Comparison of ENCODE assay signal across 8 cellular contexts in the genomic region with DNA sequence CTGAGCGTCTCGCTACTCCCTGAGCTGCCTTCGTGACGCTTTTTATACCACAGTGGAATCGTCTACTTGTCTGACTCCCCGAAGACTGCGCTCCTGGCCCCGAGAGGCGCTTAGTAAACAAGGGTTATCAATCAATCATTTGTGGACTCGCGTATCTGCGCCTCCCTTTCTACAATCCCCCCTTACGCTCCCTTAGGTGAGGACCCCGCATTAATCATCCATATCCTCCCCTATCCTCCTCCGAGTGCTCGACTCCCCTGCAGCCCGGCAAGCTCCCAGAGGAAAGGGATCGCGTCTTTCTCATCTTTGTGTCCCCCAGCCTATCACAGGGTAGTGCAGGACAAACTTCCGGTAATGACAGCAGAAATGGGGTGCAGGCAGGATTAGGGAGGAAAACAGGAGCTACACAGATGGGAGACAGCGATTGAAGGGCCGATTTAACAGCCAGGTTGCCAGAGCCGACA. TPM values are rescaled to one million over a fixed set of nuclear protein-coding genes. Genes with fewer than 3 reads are reported as not detected.
DNase-seq lines count a peak whose midpoint lies in the region; ATAC-seq and TF ChIP-seq lines count a peak whose summit lies in the region.

No MANE protein-coding gene starts in this region.

- CTCF ChIA-PET in activated CD4-positive, alpha-beta memory T cell treated with anti-CD3 and anti-CD28 coated beads for 36 hours (lab: Charles Lee), result interaction anchor here (0.6 to 3.3 kb wide), 6 partner anchors 9 to 192 kb away, joined by 3 to 12 read pairs (median 6); a partner anchor contains a TSS
- CTCF ChIA-PET in naive thymus-derived CD4-positive, alpha-beta T cell (lab: Charles Lee), result interaction anchor here (0.8 to 1.1 kb wide), 3 partner anchors 11 to 749 kb away, joined by 3 to 4 read pairs (median 3); no protein-coding TSS in a partner anchor

- intact Hi-C loops in activated CD4-positive, alpha-beta memory T cell treated with anti-CD3 and anti-CD28 coated beads for 36 hours (cut with micrococcal nuclease), result loop anchor here (2.0 to 5.0 kb wide), 3 partner anchors 435 to 1160 kb away; no protein-coding TSS in a partner anchor
- intact Hi-C loops in esophagus muscularis mucosa (cut with DNase I), result no loop called here
- intact Hi-C loops in naive thymus-derived CD4-positive, alpha-beta T cell (cut with micrococcal nuclease), result loop anchor here (2.0 to 10.0 kb wide), 10 partner anchors 232 to 1995 kb away; a partner anchor contains a TSS

- peaks cover 33% of the 10 kb centered on the region for H3K4me1 Mint-ChIP-seq in activated CD4-positive, alpha-beta memory T cell treated with anti-CD3 and anti-CD28 coated beads for 36 hours (ENCODE audit: low read depth)
- peaks cover 20 to 62% (median 52%) of the 10 kb centered on the region in 7 donors for H3K4me1 Mint-ChIP-seq in naive thymus-derived CD4-positive, alpha-beta T cell

- peaks cover 43 to 63% (median 61%) of the 10 kb centered on the region in 4 donors for H3K4me1 ChIP-seq in esophagus muscularis mucosa
- H3K4me1 ChIP-seq in naive thymus-derived CD4-positive, alpha-beta T cell (ENCODE audit: control insufficient read depth in 2 of 2, insufficient read depth in 2 of 2, low read length in 2 of 2), result peaks cover 23 to 40% of the 10 kb centered on the region in 2 donors

- H3K27me3 ChIP-seq in H7 (ENCODE audit: control insufficient read depth, insufficient read depth, low read length) (no peaks in the 10 kb centered on the region), esophagus muscularis mucosa (no peaks in the 10 kb centered on the region)
- H3K27me3 ChIP-seq in naive thymus-derived CD4-positive, alpha-beta T cell (ENCODE audit: control insufficient read depth in 2 of 2, insufficient read depth in 2 of 2, low read length in 2 of 2), result no peaks in the 10 kb centered on the region

- peak overlapping the region; percentile 92 to 98 (median 96) for H3K27ac ChIP-seq in esophagus muscularis mucosa (replicated peaks in 1 of 4)
- H3K27ac ChIP-seq in naive thymus-derived CD4-positive, alpha-beta T cell (ENCODE audit: low read depth, low read length), result peak overlapping the region; percentile 92

- H3K36me3 ChIP-seq in H7 (replicated peaks; ENCODE audit: control insufficient read depth, insufficient read depth, low read length) (no peaks in the 10 kb centered on the region), esophagus muscularis mucosa (no peaks in the 10 kb centered on the region)
- peaks cover 0 to 7% (median 0%) of the 10 kb centered on the region in 3 experiments for H3K36me3 ChIP-seq in naive thymus-derived CD4-positive, alpha-beta T cell (ENCODE audit: control insufficient read depth in 2 of 3, insufficient read depth in 3 of 3, low read length in 3 of 3)

- DNase-seq in NCI-H524 (lab: John Stamatoyannopoulos, UW) (peak; percentile 3 to 49), NCI-H524 treated with DMSO at 0.1 percent for 48 hours (lab: John Stamatoyannopoulos, UW) (no peak), H7 (peak; percentile 70), NAMALWA (ENCODE audit: low spot score) (peak; percentile 53), esophagus muscularis mucosa (ENCODE audit: extremely low spot score) (no peak), ureter (ENCODE audit: low spot score) (peak; percentile 56)
- peak; percentile 52 for DNase-seq in activated CD4-positive, alpha-beta memory T cell treated with anti-CD3 and anti-CD28 coated beads for 36 hours
- DNase-seq in naive thymus-derived CD4-positive, alpha-beta T cell, result peak in 4 of 9 donors; percentile 9 to 42 (median 32)

- H3K4me3 ChIP-seq in H7 (ENCODE audit: insufficient read depth, low read depth, low read length) (peak overlapping the region; percentile 97), esophagus muscularis mucosa (peak overlapping the region; percentile 73 to 96 (median 89))
- peak overlapping the region; percentile 94 for H3K4me3 ChIP-seq in naive thymus-derived CD4-positive, alpha-beta T cell (ENCODE audit: low read length)

- POLR2A ChIA-PET in activated CD4-positive, alpha-beta memory T cell treated with anti-CD3 and anti-CD28 coated beads for 36 hours (lab: Charles Lee), result interaction anchor here (0.6 to 1.9 kb wide), 9 partner anchors 9 to 834 kb away, joined by 3 to 8 read pairs (median 4); a partner anchor contains a TSS
- POLR2A ChIA-PET in naive thymus-derived CD4-positive, alpha-beta T cell (lab: Charles Lee), result interaction anchor here (0.6 to 2.1 kb wide), 11 partner anchors 9 to 728 kb away, joined by 3 to 17 read pairs (median 3); a partner anchor contains a TSS

- H3K36me3 Mint-ChIP-seq in activated CD4-positive, alpha-beta memory T cell treated with anti-CD3 and anti-CD28 coated beads for 36 hours, result peaks cover 12% of the 10 kb centered on the region
- peaks cover 0 to 11% (median 3%) of the 10 kb centered on the region in 5 donors for H3K36me3 Mint-ChIP-seq in naive thymus-derived CD4-positive, alpha-beta T cell

- H3K27me3 Mint-ChIP-seq in activated CD4-positive, alpha-beta memory T cell treated with anti-CD3 and anti-CD28 coated beads for 36 hours, result no peaks in the 10 kb centered on the region
- H3K27me3 Mint-ChIP-seq in naive thymus-derived CD4-positive, alpha-beta T cell, result no peaks in the 10 kb centered on the region

- no peaks in the 10 kb centered on the region for H3K9me3 Mint-ChIP-seq in activated CD4-positive, alpha-beta memory T cell treated with anti-CD3 and anti-CD28 coated beads for 36 hours
- H3K9me3 Mint-ChIP-seq in naive thymus-derived CD4-positive, alpha-beta T cell, result no peaks in the 10 kb centered on the region

- no peak for TF ChIP-seq CTCF in esophagus muscularis mucosa (IDR thresholded peaks at IDR 0.05)

- H3K27ac Mint-ChIP-seq in activated CD4-positive, alpha-beta memory T cell treated with anti-CD3 and anti-CD28 coated beads for 36 hours, result no peak overlapping the region
- no peak overlapping the region for H3K27ac Mint-ChIP-seq in naive thymus-derived CD4-positive, alpha-beta T cell

- TF ChIP-seq POLR2A in esophagus muscularis mucosa (IDR thresholded peaks at IDR 0.05; ENCODE audit: low read depth), result no peak

- 0% methylated on average over 20 of the region's 23 CpGs for WGBS in esophagus muscularis mucosa

- peak; percentile 6 for ATAC-seq in naive thymus-derived CD4-positive, alpha-beta T cell

- no peak for TF ChIP-seq EP300 in esophagus muscularis mucosa (IDR thresholded peaks at IDR 0.05)

- no peak overlapping the region for H3K4me3 Mint-ChIP-seq in activated CD4-positive, alpha-beta memory T cell treated with anti-CD3 and anti-CD28 coated beads for 36 hours
- H3K4me3 Mint-ChIP-seq in naive thymus-derived CD4-positive, alpha-beta T cell, result no peak overlapping the region

- no peaks in the 10 kb centered on the region for H3K9me3 ChIP-seq in esophagus muscularis mucosa
- H3K9me3 ChIP-seq in naive thymus-derived CD4-positive, alpha-beta T cell (ENCODE audit: control insufficient read depth in 2 of 3, low read length in 3 of 3), result no peaks in the 10 kb centered on the region

RNA-seq across cellular contexts. Expression of a gene that starts 0.5 kb away (rescaled TPM):
- total RNA-seq in H7 (2014; rRNA removed; shearing (Covaris generic)), result 127 and 136 TPM in 2 replicates
- total RNA-seq in activated CD4-positive, alpha-beta memory T cell treated with anti-CD3 and anti-CD28 coated beads for 36 hours, result 100 to 1,000 TPM; 142 to 149 TPM
- 100 to 1,000 TPM; 238 to 334 (median 288) TPM for total RNA-seq in esophagus muscularis mucosa
- total RNA-seq in naive thymus-derived CD4-positive, alpha-beta T cell, result 100 to 1,000 TPM; 127 to 197 (median 183) TPM
- polyA plus RNA-seq in naive thymus-derived CD4-positive, alpha-beta T cell, result 100 to 1,000 TPM; 403 to 545 TPM
- 366 TPM for total RNA-seq in ureter

RNA-seq across cellular contexts. Expression of a gene that starts 0.9 kb away (rescaled TPM):
- 4.3 and 6.4 TPM in 2 replicates for total RNA-seq in H7 (2014; rRNA removed; shearing (Covaris generic))
- total RNA-seq in activated CD4-positive, alpha-beta memory T cell treated with anti-CD3 and anti-CD28 coated beads for 36 hours, result 10 to 100 TPM; 12.8 to 13.6 TPM
- total RNA-seq in esophagus muscularis mucosa (1 to 10 TPM; 4.8 to 8.6 (median 7.1) TPM), ureter (6.7 TPM)
- total RNA-seq in naive thymus-derived CD4-positive, alpha-beta T cell, result 10 to 100 TPM in 3 of 5 experiments, 1 to 10 TPM in 2; 6.3 to 15.1 (median 12.2) TPM
- 1 to 10 TPM; 7.7 to 9.3 TPM for polyA plus RNA-seq in naive thymus-derived CD4-positive, alpha-beta T cell

RNA-seq across cellular contexts. Expression of a gene that starts 34.5 kb away (rescaled TPM):
- total RNA-seq in H7 (2014; rRNA removed; shearing (Covaris generic)), result not detected in 2 replicates
- not detected for total RNA-seq in activated CD4-positive, alpha-beta memory T cell treated with anti-CD3 and anti-CD28 coated beads for 36 hours
- total RNA-seq in esophagus muscularis mucosa, result not detected
- not detected for total RNA-seq in naive thymus-derived CD4-positive, alpha-beta T cell
- not detected for polyA plus RNA-seq in naive thymus-derived CD4-positive, alpha-beta T cell
- not detected for total RNA-seq in ureter

Comparison
In these comparisons a context has a peak if more than half of its experiments do, and no peak if none do; other contexts are left out.
1. DNase-seq: peak in NCI-H524 (2 of 2), H7 (single experiment), NAMALWA (single experiment), activated CD4-positive, alpha-beta memory T cell treated with anti-CD3 and anti-CD28 coated beads for 36 hours (single experiment) and ureter (single experiment); none in NCI-H524 treated with DMSO at 0.1 percent for 48 hours (single experiment) and esophagus muscularis mucosa (single experiment).
2. Peak in every context shown above with its lines, with median percentiles within 50 percentile points of each other: H3K4me3 ChIP-seq.